Comparison of ENCODE assay signal across 8 cellular contexts in the genomic region with DNA sequence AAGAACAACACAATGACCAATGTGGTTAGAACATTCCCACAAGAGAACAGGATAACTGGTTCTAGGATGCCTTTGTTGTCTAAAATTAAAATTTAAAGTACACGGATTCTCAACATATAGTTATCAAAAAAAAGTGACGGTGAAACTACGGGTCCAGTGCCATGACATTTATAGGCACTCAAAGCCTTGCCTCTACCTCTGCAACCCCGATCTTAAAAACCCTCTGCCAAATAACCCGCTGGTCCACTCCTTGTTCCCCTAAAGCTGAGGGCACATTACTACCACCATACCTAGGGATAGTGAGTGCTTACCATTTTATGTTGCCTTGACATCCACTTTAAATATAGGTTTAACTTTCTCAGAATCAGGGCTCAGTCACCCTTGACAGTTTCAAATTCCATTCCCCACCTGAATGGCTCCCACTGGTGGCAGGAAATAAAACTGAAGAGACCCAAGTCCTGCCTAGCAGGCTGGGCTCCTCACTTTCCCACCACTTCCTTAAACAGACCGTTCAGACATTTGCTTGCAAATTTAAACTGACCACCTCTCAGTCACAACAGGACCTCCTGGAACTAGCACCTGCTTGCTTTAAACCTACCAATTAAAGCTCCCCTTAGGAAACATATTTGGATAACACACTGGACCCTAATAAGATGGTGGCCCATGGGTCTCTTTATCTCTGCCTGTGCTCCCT.
DNase-seq lines count a peak whose midpoint lies in the region; ATAC-seq and TF ChIP-seq lines count a peak whose summit lies in the region.

No MANE protein-coding gene starts in this region.

- no peaks in the 10 kb centered on the region for H3K36me3 ChIP-seq in WERI-Rb-1

- no peaks in the 10 kb centered on the region for H3K9me3 ChIP-seq in WERI-Rb-1 (ENCODE audit: severe bottlenecking)

- H3K27ac ChIP-seq in WERI-Rb-1, result no peak overlapping the region

- peak; percentile 46 for TF ChIP-seq CTCF in WERI-Rb-1 (IDR thresholded peaks at IDR 0.05; ENCODE audit: low read depth, low read length)
- peak; percentile 84 for TF ChIP-seq CTCF in fibroblast of villous mesenchyme (IDR thresholded peaks at IDR 0.05; ENCODE audit: insufficient read depth, low read depth, low read length)

- DNase-seq in ELF-1 (ENCODE audit: low read depth, low spot score), result peak; percentile 73
- DNase-seq in HT-29 (ENCODE audit: low spot score), result peak; percentile 60
- peak; percentile 5 for DNase-seq in WERI-Rb-1
- DNase-seq in fibroblast of villous mesenchyme (ENCODE audit: low read depth), result peak; percentile 50
- DNase-seq in pons (ENCODE audit: low spot score), result peak; percentile 74
- no peak for DNase-seq in NCI-H2227 (lab: John Stamatoyannopoulos, UW; ENCODE audit: unreplicated experiment)
- DNase-seq in central memory CD4-positive, alpha-beta T cell, result no peak

- peak; percentile 45 for ATAC-seq in GM19395 (IDR thresholded peaks at IDR 0.05; ENCODE audit: unreplicated experiment)

- H3K4me3 ChIP-seq in WERI-Rb-1 (ENCODE audit: low read depth, low read length) (no peak overlapping the region), fibroblast of villous mesenchyme (ENCODE audit: low read depth, low read length) (no peak overlapping the region)

- no peaks in the 10 kb centered on the region for H3K27me3 ChIP-seq in WERI-Rb-1 (ENCODE audit: insufficient read depth, low read depth, severe bottlenecking)

Comparison
In these comparisons a context has a peak if more than half of its experiments do, and no peak if none do; other contexts are left out.
1. DNase-seq: peak in ELF-1 (single experiment), HT-29 (single experiment), WERI-Rb-1 (single experiment), fibroblast of villous mesenchyme (single experiment) and pons (single experiment); none in NCI-H2227 (single experiment) and central memory CD4-positive, alpha-beta T cell (single experiment).